1 cellular context compared by ENCODE assay signal in the genomic region with DNA sequence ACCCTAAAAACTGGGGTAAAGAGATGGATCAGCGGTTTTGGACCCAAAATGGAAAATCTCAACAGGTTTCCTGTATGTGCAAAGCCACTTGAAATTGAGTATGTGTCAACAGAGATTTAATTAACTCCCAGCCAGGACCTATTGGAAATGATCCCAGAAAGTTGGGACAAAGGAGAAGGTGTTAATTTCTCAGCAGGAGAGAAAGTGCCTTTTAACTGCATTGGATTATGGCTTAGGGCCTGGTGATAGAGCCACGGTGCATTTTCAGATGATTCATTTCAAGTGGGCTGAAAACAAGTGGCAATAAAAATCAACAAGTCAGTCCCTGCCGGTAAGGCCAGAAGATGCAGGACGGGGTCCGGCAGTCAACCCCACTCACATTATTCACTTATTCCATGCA.
TF ChIP-seq lines count a peak whose summit lies in the region.

No MANE protein-coding gene starts in this region.

TF ChIP-seq in HEK293, 187 proteins besides CTCF, POLR2A, EP300 and RAD21 (continued from another document and continues in another):
- TF ChIP-seq ZNF561 (tag by site-specific recombination; IDR thresholded peaks at IDR 0.05; ENCODE audit: borderline replicate concordance) (0 out of 2 replicates have a peak, but pooled peaks have one; percentile 46), KLF7 (tag by site-specific recombination; IDR thresholded peaks at IDR 0.05; ENCODE audit: borderline replicate concordance) (no peak), ZSCAN23 (tag by site-specific recombination; IDR thresholded peaks at IDR 0.05) (0 out of 2 replicates have a peak, but pooled peaks have one; percentile 58), ZNF214 (tag by site-specific recombination; IDR thresholded peaks at IDR 0.05; ENCODE audit: borderline replicate concordance) (no peak), ZNF157 (tag by site-specific recombination; IDR thresholded peaks at IDR 0.05) (no peak), ZBTB17 (tag by site-specific recombination; IDR thresholded peaks at IDR 0.05) (no peak; the same call in 1 of the 2 replicates), ZNF10 (tag by site-specific recombination; IDR thresholded peaks at IDR 0.05) (no peak), ZNF76 (tag by site-specific recombination; IDR thresholded peaks at IDR 0.05; ENCODE audit: borderline replicate concordance, low read depth) (0 out of 2 replicates have a peak, but pooled peaks have one; percentile 23), ZNF473 (tag by site-specific recombination; IDR thresholded peaks at IDR 0.05) (no peak), KLF10 (tag by site-specific recombination; IDR thresholded peaks at IDR 0.05) (peak; percentile 58; the same call in 1 of the 2 replicates), ZNF184 (tag by site-specific recombination; IDR thresholded peaks at IDR 0.05) (peak; percentile 63; the same call in 1 of the 2 replicates), ZBTB8A (tag by site-specific recombination; IDR thresholded peaks at IDR 0.05) (peak; percentile 46; the same call in 1 of the 2 replicates), ZNF654 (tag by site-specific recombination; IDR thresholded peaks at IDR 0.05; ENCODE audit: low read depth) (no peak), HOXC10 (CRISPR knock-in tag; IDR thresholded peaks at IDR 0.05) (no peak), ZSCAN16 (tag by site-specific recombination; IDR thresholded peaks at IDR 0.05) (no peak), ZFP41 (tag by site-specific recombination; IDR thresholded peaks at IDR 0.05; ENCODE audit: borderline replicate concordance) (no peak), ZNF658 (tag by site-specific recombination; IDR thresholded peaks at IDR 0.05) (no peak), ZNF354C (tag by site-specific recombination; IDR thresholded peaks at IDR 0.05; ENCODE audit: borderline replicate concordance, low read depth) (no peak), ZNF747 (tag by site-specific recombination; IDR thresholded peaks at IDR 0.05) (no peak), PRDM1 (tag by site-specific recombination; IDR thresholded peaks at IDR 0.05) (peak; percentile 17; the same call in 1 of the 2 replicates), ZNF223 (tag by site-specific recombination; IDR thresholded peaks at IDR 0.05) (no peak), SP3 (tag by site-specific recombination; IDR thresholded peaks at IDR 0.05) (no peak), ZEB2 (tag by site-specific recombination; IDR thresholded peaks at IDR 0.05) (peak; percentile 36; the same call in 1 of the 2 replicates), FEZF1 (tag by site-specific recombination; IDR thresholded peaks at IDR 0.05) (peak; percentile 85), ZNF571 (tag by site-specific recombination; IDR thresholded peaks at IDR 0.05) (no peak), GLI2 (tag by site-specific recombination; IDR thresholded peaks at IDR 0.05; ENCODE audit: borderline replicate concordance, low read depth) (peak; percentile 95), ZFP3 (tag by site-specific recombination; IDR thresholded peaks at IDR 0.05; ENCODE audit: low read depth) (no peak), ZNF600 (tag by site-specific recombination; IDR thresholded peaks at IDR 0.05) (no peak), ZNF174 (tag by site-specific recombination; IDR thresholded peaks at IDR 0.05) (no peak), KLF9 (tag by site-specific recombination; IDR thresholded peaks at IDR 0.05; ENCODE audit: low read depth) (peak; percentile 43; the same call in 1 of the 2 replicates), TRIM28 (IDR thresholded peaks at IDR 0.05; ENCODE audit: borderline replicate concordance, low read length) (no peak), ZNF404 (tag by site-specific recombination; IDR thresholded peaks at IDR 0.05) (no peak), ZFP69B (tag by site-specific recombination; IDR thresholded peaks at IDR 0.05) (no peak), ZNF302 (tag by site-specific recombination; IDR thresholded peaks at IDR 0.05; ENCODE audit: low read depth) (no peak), ZBTB1 (tag by site-specific recombination; IDR thresholded peaks at IDR 0.05) (peak; percentile 69; the same call in 1 of the 2 replicates), ZNF175 (tag by site-specific recombination; IDR thresholded peaks at IDR 0.05) (no peak)
- TF ChIP-seq, protein P1, sequence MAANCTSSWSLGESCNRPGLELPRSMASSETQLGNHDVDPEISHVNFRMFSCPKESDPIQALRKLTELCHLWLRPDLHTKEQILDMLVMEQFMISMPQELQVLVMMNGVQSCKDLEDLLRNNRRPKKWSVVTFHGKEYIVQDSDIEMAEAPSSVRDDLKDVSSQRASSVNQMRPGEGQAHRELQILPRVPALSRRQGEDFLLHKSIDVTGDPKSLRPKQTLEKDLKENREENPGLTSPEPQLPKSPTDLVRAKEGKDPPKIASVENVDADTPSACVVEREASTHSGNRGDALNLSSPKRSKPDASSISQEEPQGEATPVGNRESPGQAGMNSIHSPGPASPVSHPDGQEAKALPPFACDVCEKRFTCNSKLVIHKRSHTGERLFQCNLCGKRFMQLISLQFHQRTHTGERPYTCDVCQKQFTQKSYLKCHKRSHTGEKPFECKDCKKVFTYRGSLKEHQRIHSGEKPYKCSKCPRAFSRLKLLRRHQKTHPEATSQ (tag by site-specific recombination; IDR thresholded peaks at IDR 0.05) = no peak
- TF ChIP-seq, protein P2, sequence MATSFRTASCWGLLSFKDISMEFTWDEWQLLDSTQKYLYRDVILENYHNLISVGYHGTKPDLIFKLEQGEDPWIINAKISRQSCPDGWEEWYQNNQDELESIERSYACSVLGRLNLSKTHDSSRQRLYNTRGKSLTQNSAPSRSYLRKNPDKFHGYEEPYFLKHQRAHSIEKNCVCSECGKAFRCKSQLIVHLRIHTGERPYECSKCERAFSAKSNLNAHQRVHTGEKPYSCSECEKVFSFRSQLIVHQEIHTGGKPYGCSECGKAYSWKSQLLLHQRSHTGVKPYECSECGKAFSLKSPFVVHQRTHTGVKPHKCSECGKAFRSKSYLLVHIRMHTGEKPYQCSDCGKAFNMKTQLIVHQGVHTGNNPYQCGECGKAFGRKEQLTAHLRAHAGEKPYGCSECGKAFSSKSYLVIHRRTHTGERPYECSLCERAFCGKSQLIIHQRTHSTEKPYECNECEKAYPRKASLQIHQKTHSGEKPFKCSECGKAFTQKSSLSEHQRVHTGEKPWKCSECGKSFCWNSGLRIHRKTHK (tag by site-specific recombination; IDR thresholded peaks at IDR 0.05) = no peak
- TF ChIP-seq, protein P3, sequence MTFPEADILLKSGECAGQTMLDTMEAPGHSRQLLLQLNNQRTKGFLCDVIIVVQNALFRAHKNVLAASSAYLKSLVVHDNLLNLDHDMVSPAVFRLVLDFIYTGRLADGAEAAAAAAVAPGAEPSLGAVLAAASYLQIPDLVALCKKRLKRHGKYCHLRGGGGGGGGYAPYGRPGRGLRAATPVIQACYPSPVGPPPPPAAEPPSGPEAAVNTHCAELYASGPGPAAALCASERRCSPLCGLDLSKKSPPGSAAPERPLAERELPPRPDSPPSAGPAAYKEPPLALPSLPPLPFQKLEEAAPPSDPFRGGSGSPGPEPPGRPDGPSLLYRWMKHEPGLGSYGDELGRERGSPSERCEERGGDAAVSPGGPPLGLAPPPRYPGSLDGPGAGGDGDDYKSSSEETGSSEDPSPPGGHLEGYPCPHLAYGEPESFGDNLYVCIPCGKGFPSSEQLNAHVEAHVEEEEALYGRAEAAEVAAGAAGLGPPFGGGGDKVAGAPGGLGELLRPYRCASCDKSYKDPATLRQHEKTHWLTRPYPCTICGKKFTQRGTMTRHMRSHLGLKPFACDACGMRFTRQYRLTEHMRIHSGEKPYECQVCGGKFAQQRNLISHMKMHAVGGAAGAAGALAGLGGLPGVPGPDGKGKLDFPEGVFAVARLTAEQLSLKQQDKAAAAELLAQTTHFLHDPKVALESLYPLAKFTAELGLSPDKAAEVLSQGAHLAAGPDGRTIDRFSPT (tag by site-specific recombination; IDR thresholded peaks at IDR 0.05) = peak; percentile 92
- TF ChIP-seq, protein P4, sequence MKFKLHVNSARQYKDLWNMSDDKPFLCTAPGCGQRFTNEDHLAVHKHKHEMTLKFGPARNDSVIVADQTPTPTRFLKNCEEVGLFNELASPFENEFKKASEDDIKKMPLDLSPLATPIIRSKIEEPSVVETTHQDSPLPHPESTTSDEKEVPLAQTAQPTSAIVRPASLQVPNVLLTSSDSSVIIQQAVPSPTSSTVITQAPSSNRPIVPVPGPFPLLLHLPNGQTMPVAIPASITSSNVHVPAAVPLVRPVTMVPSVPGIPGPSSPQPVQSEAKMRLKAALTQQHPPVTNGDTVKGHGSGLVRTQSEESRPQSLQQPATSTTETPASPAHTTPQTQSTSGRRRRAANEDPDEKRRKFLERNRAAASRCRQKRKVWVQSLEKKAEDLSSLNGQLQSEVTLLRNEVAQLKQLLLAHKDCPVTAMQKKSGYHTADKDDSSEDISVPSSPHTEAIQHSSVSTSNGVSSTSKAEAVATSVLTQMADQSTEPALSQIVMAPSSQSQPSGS (tag by site-specific recombination; IDR thresholded peaks at IDR 0.05; ENCODE audit: low read depth) = no peak
- TF ChIP-seq, protein P5, sequence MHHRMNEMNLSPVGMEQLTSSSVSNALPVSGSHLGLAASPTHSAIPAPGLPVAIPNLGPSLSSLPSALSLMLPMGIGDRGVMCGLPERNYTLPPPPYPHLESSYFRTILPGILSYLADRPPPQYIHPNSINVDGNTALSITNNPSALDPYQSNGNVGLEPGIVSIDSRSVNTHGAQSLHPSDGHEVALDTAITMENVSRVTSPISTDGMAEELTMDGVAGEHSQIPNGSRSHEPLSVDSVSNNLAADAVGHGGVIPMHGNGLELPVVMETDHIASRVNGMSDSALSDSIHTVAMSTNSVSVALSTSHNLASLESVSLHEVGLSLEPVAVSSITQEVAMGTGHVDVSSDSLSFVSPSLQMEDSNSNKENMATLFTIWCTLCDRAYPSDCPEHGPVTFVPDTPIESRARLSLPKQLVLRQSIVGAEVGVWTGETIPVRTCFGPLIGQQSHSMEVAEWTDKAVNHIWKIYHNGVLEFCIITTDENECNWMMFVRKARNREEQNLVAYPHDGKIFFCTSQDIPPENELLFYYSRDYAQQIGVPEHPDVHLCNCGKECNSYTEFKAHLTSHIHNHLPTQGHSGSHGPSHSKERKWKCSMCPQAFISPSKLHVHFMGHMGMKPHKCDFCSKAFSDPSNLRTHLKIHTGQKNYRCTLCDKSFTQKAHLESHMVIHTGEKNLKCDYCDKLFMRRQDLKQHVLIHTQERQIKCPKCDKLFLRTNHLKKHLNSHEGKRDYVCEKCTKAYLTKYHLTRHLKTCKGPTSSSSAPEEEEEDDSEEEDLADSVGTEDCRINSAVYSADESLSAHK (tag by site-specific recombination; IDR thresholded peaks at IDR 0.05) = peak; percentile 85
- TF ChIP-seq, protein P6, sequence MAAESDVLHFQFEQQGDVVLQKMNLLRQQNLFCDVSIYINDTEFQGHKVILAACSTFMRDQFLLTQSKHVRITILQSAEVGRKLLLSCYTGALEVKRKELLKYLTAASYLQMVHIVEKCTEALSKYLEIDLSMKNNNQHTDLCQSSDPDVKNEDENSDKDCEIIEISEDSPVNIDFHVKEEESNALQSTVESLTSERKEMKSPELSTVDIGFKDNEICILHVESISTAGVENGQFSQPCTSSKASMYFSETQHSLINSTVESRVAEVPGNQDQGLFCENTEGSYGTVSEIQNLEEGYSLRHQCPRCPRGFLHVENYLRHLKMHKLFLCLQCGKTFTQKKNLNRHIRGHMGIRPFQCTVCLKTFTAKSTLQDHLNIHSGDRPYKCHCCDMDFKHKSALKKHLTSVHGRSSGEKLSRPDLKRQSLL (tag by site-specific recombination; IDR thresholded peaks at IDR 0.05) = peak; percentile 96
- TF ChIP-seq, protein P7, sequence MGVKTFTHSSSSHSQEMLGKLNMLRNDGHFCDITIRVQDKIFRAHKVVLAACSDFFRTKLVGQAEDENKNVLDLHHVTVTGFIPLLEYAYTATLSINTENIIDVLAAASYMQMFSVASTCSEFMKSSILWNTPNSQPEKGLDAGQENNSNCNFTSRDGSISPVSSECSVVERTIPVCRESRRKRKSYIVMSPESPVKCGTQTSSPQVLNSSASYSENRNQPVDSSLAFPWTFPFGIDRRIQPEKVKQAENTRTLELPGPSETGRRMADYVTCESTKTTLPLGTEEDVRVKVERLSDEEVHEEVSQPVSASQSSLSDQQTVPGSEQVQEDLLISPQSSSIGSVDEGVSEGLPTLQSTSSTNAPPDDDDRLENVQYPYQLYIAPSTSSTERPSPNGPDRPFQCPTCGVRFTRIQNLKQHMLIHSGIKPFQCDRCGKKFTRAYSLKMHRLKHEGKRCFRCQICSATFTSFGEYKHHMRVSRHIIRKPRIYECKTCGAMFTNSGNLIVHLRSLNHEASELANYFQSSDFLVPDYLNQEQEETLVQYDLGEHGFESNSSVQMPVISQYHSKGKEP (tag by site-specific recombination; IDR thresholded peaks at IDR 0.05) = peak; percentile 94
- TF ChIP-seq, protein P8, sequence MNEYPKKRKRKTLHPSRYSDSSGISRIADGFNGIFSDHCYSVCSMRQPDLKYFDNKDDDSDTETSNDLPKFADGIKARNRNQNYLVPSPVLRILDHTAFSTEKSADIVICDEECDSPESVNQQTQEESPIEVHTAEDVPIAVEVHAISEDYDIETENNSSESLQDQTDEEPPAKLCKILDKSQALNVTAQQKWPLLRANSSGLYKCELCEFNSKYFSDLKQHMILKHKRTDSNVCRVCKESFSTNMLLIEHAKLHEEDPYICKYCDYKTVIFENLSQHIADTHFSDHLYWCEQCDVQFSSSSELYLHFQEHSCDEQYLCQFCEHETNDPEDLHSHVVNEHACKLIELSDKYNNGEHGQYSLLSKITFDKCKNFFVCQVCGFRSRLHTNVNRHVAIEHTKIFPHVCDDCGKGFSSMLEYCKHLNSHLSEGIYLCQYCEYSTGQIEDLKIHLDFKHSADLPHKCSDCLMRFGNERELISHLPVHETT (tag by site-specific recombination; IDR thresholded peaks at IDR 0.05) = peak; percentile 72; the same call in 1 of the 2 replicates
- TF ChIP-seq, protein P9, sequence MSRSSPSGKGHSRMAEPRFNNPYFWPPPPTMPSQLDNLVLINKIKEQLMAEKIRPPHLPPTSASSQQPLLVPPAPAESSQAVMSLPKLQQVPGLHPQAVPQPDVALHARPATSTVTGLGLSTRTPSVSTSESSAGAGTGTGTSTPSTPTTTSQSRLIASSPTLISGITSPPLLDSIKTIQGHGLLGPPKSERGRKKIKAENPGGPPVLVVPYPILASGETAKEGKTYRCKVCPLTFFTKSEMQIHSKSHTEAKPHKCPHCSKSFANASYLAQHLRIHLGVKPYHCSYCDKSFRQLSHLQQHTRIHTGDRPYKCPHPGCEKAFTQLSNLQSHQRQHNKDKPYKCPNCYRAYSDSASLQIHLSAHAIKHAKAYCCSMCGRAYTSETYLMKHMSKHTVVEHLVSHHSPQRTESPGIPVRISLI (tag by site-specific recombination; IDR thresholded peaks at IDR 0.05) = no peak; the same call in 1 of the 2 replicates
- TF ChIP-seq, protein P10, sequence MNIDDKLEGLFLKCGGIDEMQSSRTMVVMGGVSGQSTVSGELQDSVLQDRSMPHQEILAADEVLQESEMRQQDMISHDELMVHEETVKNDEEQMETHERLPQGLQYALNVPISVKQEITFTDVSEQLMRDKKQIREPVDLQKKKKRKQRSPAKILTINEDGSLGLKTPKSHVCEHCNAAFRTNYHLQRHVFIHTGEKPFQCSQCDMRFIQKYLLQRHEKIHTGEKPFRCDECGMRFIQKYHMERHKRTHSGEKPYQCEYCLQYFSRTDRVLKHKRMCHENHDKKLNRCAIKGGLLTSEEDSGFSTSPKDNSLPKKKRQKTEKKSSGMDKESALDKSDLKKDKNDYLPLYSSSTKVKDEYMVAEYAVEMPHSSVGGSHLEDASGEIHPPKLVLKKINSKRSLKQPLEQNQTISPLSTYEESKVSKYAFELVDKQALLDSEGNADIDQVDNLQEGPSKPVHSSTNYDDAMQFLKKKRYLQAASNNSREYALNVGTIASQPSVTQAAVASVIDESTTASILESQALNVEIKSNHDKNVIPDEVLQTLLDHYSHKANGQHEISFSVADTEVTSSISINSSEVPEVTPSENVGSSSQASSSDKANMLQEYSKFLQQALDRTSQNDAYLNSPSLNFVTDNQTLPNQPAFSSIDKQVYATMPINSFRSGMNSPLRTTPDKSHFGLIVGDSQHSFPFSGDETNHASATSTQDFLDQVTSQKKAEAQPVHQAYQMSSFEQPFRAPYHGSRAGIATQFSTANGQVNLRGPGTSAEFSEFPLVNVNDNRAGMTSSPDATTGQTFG (tag by site-specific recombination; IDR thresholded peaks at IDR 0.05; ENCODE audit: borderline replicate concordance) = no peak
